In the genomic region with DNA sequence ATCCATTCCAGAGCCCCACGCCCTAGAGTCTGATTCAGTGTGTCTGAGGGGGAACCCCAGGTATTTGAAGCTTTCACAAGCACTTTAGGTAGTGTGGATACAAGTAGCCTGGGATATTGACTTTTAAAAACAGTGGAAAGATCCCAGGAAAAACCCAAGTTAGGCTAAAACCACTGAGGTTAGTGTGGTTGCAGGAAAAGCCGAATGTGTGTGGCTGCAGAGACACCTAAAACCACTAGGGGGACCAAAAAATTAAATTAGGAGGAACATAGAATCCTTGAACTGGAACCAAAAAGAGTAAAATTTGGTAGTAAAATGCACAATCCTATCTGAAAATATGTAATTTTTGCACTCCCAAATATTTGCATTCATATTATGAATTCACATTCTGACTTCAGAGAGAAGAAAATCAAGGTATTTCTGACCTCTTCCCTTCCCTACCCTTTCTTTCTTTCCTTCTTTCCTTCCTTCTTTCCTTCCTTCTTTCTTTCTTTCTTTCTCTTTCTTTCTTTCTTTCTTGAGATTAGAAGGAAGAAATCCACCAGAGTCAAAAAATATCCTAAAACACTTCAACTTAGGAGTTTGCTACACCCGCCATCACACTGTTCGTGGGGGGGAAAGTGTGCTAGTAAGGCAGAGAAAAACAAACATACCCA, we compare ENCODE assay signal across 8 cellular contexts. TPM values are rescaled to one million over a fixed set of nuclear protein-coding genes. Genes with fewer than 3 reads are reported as not detected.
A peak's percentile ranks its signal among the peaks of the same experiment; 100 is the strongest.
DNase-seq lines count a peak whose midpoint lies in the region; ATAC-seq and TF ChIP-seq lines count a peak whose summit lies in the region.

No MANE protein-coding gene starts in this region.

- H3K27ac Mint-ChIP-seq in activated CD4-positive, alpha-beta T cell treated with anti-CD3 and anti-CD28 coated beads, Interleukin-2, amount 10 ng/mL, durations not matched to agents 7 days and 5 days: peak overlapping the region; percentile 41
- no peak overlapping the region for H3K27ac Mint-ChIP-seq in activated naive CD8-positive, alpha-beta T cell treated with anti-CD3 and anti-CD28 coated beads, Interleukin-2, amount 50 U/mL, for 24 hours

- H3K27me3 Mint-ChIP-seq in activated CD4-positive, alpha-beta T cell treated with anti-CD3 and anti-CD28 coated beads, Interleukin-2, amount 10 ng/mL, durations not matched to agents 7 days and 5 days: peaks cover 12% of the 10 kb centered on the region
- peaks cover 4% of the 10 kb centered on the region for H3K27me3 Mint-ChIP-seq in activated naive CD8-positive, alpha-beta T cell treated with anti-CD3 and anti-CD28 coated beads, Interleukin-2, amount 50 U/mL, for 24 hours

- H3K27me3 ChIP-seq in KMS-11 (ENCODE audit: insufficient read depth, low read depth): no peaks in the 10 kb centered on the region
- H3K27me3 ChIP-seq in body of pancreas: no peaks in the 10 kb centered on the region
- no peaks in the 10 kb centered on the region for H3K27me3 ChIP-seq in MG63

- ATAC-seq in GM21390 (IDR thresholded peaks at IDR 0.05; ENCODE audit: unreplicated experiment) (peak; percentile 63), body of pancreas (peak; percentile 64)
- no peak for ATAC-seq in activated naive CD8-positive, alpha-beta T cell treated with anti-CD3 and anti-CD28 coated beads, Interleukin-2, amount 50 U/mL, for 24 hours

- H3K9me3 Mint-ChIP-seq in activated CD4-positive, alpha-beta T cell treated with anti-CD3 and anti-CD28 coated beads, Interleukin-2, amount 10 ng/mL, durations not matched to agents 7 days and 5 days: no peaks in the 10 kb centered on the region
- H3K9me3 Mint-ChIP-seq in activated naive CD8-positive, alpha-beta T cell treated with anti-CD3 and anti-CD28 coated beads, Interleukin-2, amount 50 U/mL, for 24 hours: no peaks in the 10 kb centered on the region

- CTCF ChIA-PET in activated CD4-positive, alpha-beta T cell treated with anti-CD3 and anti-CD28 coated beads, Interleukin-2, amount 10 ng/mL, durations not matched to agents 7 days and 5 days (lab: Charles Lee): no interaction called here

- H3K36me3 Mint-ChIP-seq in activated CD4-positive, alpha-beta T cell treated with anti-CD3 and anti-CD28 coated beads, Interleukin-2, amount 10 ng/mL, durations not matched to agents 7 days and 5 days (ENCODE audit: low read depth): no peaks in the 10 kb centered on the region
- no peaks in the 10 kb centered on the region for H3K36me3 Mint-ChIP-seq in activated naive CD8-positive, alpha-beta T cell treated with anti-CD3 and anti-CD28 coated beads, Interleukin-2, amount 50 U/mL, for 24 hours (ENCODE audit: low read depth)

- H3K4me1 ChIP-seq in KMS-11 (ENCODE audit: low read depth, poor library complexity, severe bottlenecking): no peaks in the 10 kb centered on the region
- no peaks in the 10 kb centered on the region for H3K4me1 ChIP-seq in body of pancreas

- H3K27ac ChIP-seq in KMS-11 (no peak overlapping the region), body of pancreas (no peak overlapping the region)

- no peak overlapping the region for H3K4me3 Mint-ChIP-seq in activated CD4-positive, alpha-beta T cell treated with anti-CD3 and anti-CD28 coated beads, Interleukin-2, amount 10 ng/mL, durations not matched to agents 7 days and 5 days
- H3K4me3 Mint-ChIP-seq in activated naive CD8-positive, alpha-beta T cell treated with anti-CD3 and anti-CD28 coated beads, Interleukin-2, amount 50 U/mL, for 24 hours: no peak overlapping the region

- POLR2A ChIA-PET in activated CD4-positive, alpha-beta T cell treated with anti-CD3 and anti-CD28 coated beads, Interleukin-2, amount 10 ng/mL, durations not matched to agents 7 days and 5 days (lab: Charles Lee): no interaction called here

- H2AFZ ChIP-seq in KMS-11 (ENCODE audit: low read depth): no peak overlapping the region

- H3K36me3 ChIP-seq in KMS-11 (ENCODE audit: insufficient read depth) (no peaks in the 10 kb centered on the region), body of pancreas (replicated peaks in 1 of 2; ENCODE audit: insufficient read depth in 1 of 2, low read depth in 2 of 2) (no peaks in the 10 kb centered on the region), MG63 (no peaks in the 10 kb centered on the region)

- DNase-seq in activated CD4-positive, alpha-beta T cell treated with anti-CD3 and anti-CD28 coated beads, Interleukin-2, amount 10 ng/mL, durations not matched to agents 7 days and 5 days: peak; percentile 14
- no peak for DNase-seq in activated CD4-positive, alpha-beta T cell treated with anti-CD3 and anti-CD28 coated beads for 4 hours
- DNase-seq in body of pancreas: peak in 1 of 4 donors; percentile 9
- peak; percentile 18 for DNase-seq in midbrain (lab: John Stamatoyannopoulos, UW)
- no peak for DNase-seq in MG63
- DNase-seq in activated naive CD8-positive, alpha-beta T cell treated with anti-CD3 and anti-CD28 coated beads, Interleukin-2, amount 50 U/mL, for 24 hours: no peak

- H3K4me3 ChIP-seq in KMS-11 (IDR thresholded peaks at IDR 0.05; ENCODE audit: insufficient read depth, low read depth, low read length) (no peak overlapping the region), body of pancreas (no peak overlapping the region), MG63 (no peak overlapping the region)

- no peaks in the 10 kb centered on the region for H4K20me1 ChIP-seq in KMS-11 (ENCODE audit: insufficient read depth)

- intact Hi-C loops in body of pancreas (cut with DNase I): no loop called here

- H3K9ac ChIP-seq in KMS-11: no peak overlapping the region

- no peaks in the 10 kb centered on the region for H3K4me1 Mint-ChIP-seq in activated CD4-positive, alpha-beta T cell treated with anti-CD3 and anti-CD28 coated beads, Interleukin-2, amount 10 ng/mL, durations not matched to agents 7 days and 5 days
- peaks cover 4% of the 10 kb centered on the region for H3K4me1 Mint-ChIP-seq in activated naive CD8-positive, alpha-beta T cell treated with anti-CD3 and anti-CD28 coated beads, Interleukin-2, amount 50 U/mL, for 24 hours

- WGBS in body of pancreas, 2 donors: 64 to 65% methylated on average over 4 of the region's 4 CpGs

- TF ChIP-seq POLR2A in body of pancreas (IDR thresholded peaks at IDR 0.05): no peak

- no peaks in the 10 kb centered on the region for H3K79me2 ChIP-seq in KMS-11 (ENCODE audit: insufficient read depth, low read depth)

- peak; percentile 80 for TF ChIP-seq CTCF in KMS-11 (conservative IDR thresholded peaks at IDR 0.05; ENCODE audit: low read depth, low read length)
- peak; percentile 44 to 72 (median 58) for TF ChIP-seq CTCF in body of pancreas (IDR thresholded peaks at IDR 0.05)

- H3K4me2 ChIP-seq in KMS-11: no peak overlapping the region

- H3K9me3 ChIP-seq in body of pancreas (no peaks in the 10 kb centered on the region), MG63 (no peaks in the 10 kb centered on the region)

RNA-seq across cellular contexts. Expression of gene SLCO1A2, which starts 37.8 kb away (rescaled TPM):
- not detected for total RNA-seq in activated CD4-positive, alpha-beta T cell treated with anti-CD3 and anti-CD28 coated beads, Interleukin-2, amount 10 ng/mL, durations not matched to agents 7 days and 5 days
- total RNA-seq in body of pancreas: not detected
- not detected in 2 replicates for total RNA-seq in MG63 (2014; rRNA removed; shearing (Covaris generic); ENCODE audit: low replicate concordance)

Comparison
In these comparisons a context has a peak if more than half of its experiments do, and no peak if none do; other contexts are left out.
1. DNase-seq: peak in activated CD4-positive, alpha-beta T cell treated with anti-CD3 and anti-CD28 coated beads, Interleukin-2, amount 10 ng/mL, durations not matched to agents 7 days and 5 days (single experiment) and midbrain (single experiment); none in activated CD4-positive, alpha-beta T cell treated with anti-CD3 and anti-CD28 coated beads for 4 hours (0 of 2), MG63 (single experiment) and activated naive CD8-positive, alpha-beta T cell treated with anti-CD3 and anti-CD28 coated beads, Interleukin-2, amount 50 U/mL, for 24 hours (single experiment).